Comparison of ENCODE assay signal across 8 cellular contexts in genomic region chr10:96288151-96288621, GRCh38. TPM values are rescaled to one million over a fixed set of nuclear protein-coding genes. Genes with fewer than 3 reads are reported as not detected.
A peak's percentile ranks its signal among the peaks of the same experiment; 100 is the strongest.
DNase-seq lines count a peak whose midpoint lies in the region; ATAC-seq and TF ChIP-seq lines count a peak whose summit lies in the region.

No MANE protein-coding gene starts in this region.

- DNase-seq in ACHN (peak; percentile 4), SW480 (ENCODE audit: low spot score) (no peak), NCI-H226 (no peak), NCI-H82 treated with DMSO at 0.1 percent for 48 hours (lab: John Stamatoyannopoulos, UW; ENCODE audit: unreplicated experiment) (no peak), posterior cingulate gyrus (no peak)
- no peak for DNase-seq in activated naive CD8-positive, alpha-beta T cell treated with anti-CD3 and anti-CD28 coated beads, Interleukin-2, amount 10 ng/mL, durations not matched to agents 7 days and 5 days

- H3K9me3 Mint-ChIP-seq in activated naive CD8-positive, alpha-beta T cell treated with anti-CD3 and anti-CD28 coated beads, Interleukin-2, amount 10 ng/mL, durations not matched to agents 7 days and 5 days: no peaks in the 10 kb centered on the region

- in situ Hi-C loops in ACHN (cut with HindIII; ENCODE audit: low pct_ligation_motif_present, low pct_unique_long_range_greater_than_20kb, low sequenced_read_pairs) (no loop called here), GM18951 (cut with MboI; ENCODE audit: low sequenced_read_pairs, unreplicated experiment) (no loop called here)

- POLR2A ChIA-PET in activated naive CD8-positive, alpha-beta T cell treated with anti-CD3 and anti-CD28 coated beads, Interleukin-2, amount 10 ng/mL, durations not matched to agents 7 days and 5 days (lab: Charles Lee): interaction anchor here (0.8 to 1.5 kb wide), 2 partner anchors 58 to 198 kb away, joined by 3 to 7 read pairs; no protein-coding TSS in a partner anchor

- peaks cover 10% of the 10 kb centered on the region for H3K4me1 Mint-ChIP-seq in activated naive CD8-positive, alpha-beta T cell treated with anti-CD3 and anti-CD28 coated beads, Interleukin-2, amount 10 ng/mL, durations not matched to agents 7 days and 5 days

- H3K27ac Mint-ChIP-seq in activated naive CD8-positive, alpha-beta T cell treated with anti-CD3 and anti-CD28 coated beads, Interleukin-2, amount 10 ng/mL, durations not matched to agents 7 days and 5 days: peak overlapping the region; percentile 71

- peaks cover 2% of the 10 kb centered on the region for H3K27me3 Mint-ChIP-seq in activated naive CD8-positive, alpha-beta T cell treated with anti-CD3 and anti-CD28 coated beads, Interleukin-2, amount 10 ng/mL, durations not matched to agents 7 days and 5 days

- H3K4me3 Mint-ChIP-seq in activated naive CD8-positive, alpha-beta T cell treated with anti-CD3 and anti-CD28 coated beads, Interleukin-2, amount 10 ng/mL, durations not matched to agents 7 days and 5 days: peak overlapping the region; percentile 58

- TF ChIP-seq POLR2A in GM18951 (IDR thresholded peaks at IDR 0.05; ENCODE audit: extremely low read depth, insufficient read depth, insufficient read length): peak; percentile 48

- H3K36me3 Mint-ChIP-seq in activated naive CD8-positive, alpha-beta T cell treated with anti-CD3 and anti-CD28 coated beads, Interleukin-2, amount 10 ng/mL, durations not matched to agents 7 days and 5 days: no peaks in the 10 kb centered on the region

- intact Hi-C loops in posterior cingulate gyrus (cut with DNase I): no loop called here

- peak; percentile 43 for ATAC-seq in HG03060 (IDR thresholded peaks at IDR 0.05; ENCODE audit: low read depth, unreplicated experiment)
- ATAC-seq in activated naive CD8-positive, alpha-beta T cell treated with anti-CD3 and anti-CD28 coated beads, Interleukin-2, amount 10 ng/mL, durations not matched to agents 7 days and 5 days (ENCODE audit: low read depth): no peak

RNA-seq across cellular contexts. Expression of gene DNTT, which starts 16.0 kb away (rescaled TPM):
- not detected for total RNA-seq in activated naive CD8-positive, alpha-beta T cell treated with anti-CD3 and anti-CD28 coated beads, Interleukin-2, amount 10 ng/mL, durations not matched to agents 7 days and 5 days

RNA-seq across cellular contexts. Expression of gene BLNK, which starts 16.8 kb away (rescaled TPM):
- total RNA-seq in activated naive CD8-positive, alpha-beta T cell treated with anti-CD3 and anti-CD28 coated beads, Interleukin-2, amount 10 ng/mL, durations not matched to agents 7 days and 5 days: under 1 TPM; 0.43 to 0.44 TPM
